In the genomic region with DNA sequence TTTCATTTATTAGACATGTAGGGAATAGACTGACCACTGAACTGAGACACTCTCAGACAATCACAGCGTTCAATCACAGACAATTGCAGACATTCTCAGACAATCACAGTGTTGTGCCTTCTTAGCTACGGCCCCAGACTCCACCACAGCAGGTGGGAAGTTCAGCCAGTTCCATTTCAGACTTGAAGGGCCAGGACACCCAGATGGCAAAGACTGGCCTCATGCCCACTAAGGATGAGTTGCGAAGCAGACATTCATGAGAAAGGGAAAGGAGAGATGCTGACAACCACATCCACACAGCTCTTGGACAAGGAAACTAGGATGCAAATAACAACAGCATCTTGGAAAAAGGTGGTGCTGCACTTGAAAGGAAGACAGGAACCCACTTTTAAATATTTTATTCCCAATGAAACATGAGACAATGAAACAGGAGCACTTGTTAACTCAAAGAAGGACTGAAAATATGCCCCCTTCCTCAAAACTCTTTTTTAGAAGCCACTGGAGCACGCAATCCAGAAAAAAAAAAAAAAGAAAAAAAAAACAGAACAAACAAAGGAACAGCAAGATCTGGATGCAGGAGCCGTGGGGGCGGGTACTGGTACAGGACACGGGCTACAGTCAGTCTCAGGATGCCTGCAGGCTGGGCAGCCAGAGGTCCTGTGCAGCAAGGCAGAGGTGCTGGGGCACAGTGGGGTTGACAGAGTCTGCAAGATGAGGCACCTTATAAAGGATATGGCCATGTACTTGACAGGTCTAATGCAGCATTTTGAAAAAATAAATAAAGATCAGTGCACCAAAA, we compare ENCODE assay signal across 32 cellular contexts. TPM values are rescaled to one million over a fixed set of nuclear protein-coding genes. Genes with fewer than 3 reads are reported as not detected.
DNase-seq lines count a peak whose midpoint lies in the region; ATAC-seq, FAIRE-seq and TF ChIP-seq lines count a peak whose summit lies in the region.
"Had no signal": no experiment of that assay in that cellular context is flagged by ENCODE, and none has a peak within 500 bp of the region (broad histone marks: within the 10 kb centered on the region; RNA-seq: fewer than 3 reads in every experiment).

No MANE protein-coding gene starts in this region.

- no peak for ATAC-seq in Right ventricle myocardium inferior
- no peak for ATAC-seq in HG02884 (IDR thresholded peaks at IDR 0.05; ENCODE audit: unreplicated experiment)
- ATAC-seq: esophagus mucosa; heart left ventricle; left ventricle myocardium superior; naive thymus-derived CD4-positive, alpha-beta T cell; stimulated activated memory B cell treated with anti-CD40 and anti-IgM and Interleukin-4, amounts not matched to agents 10 μg/mL and 1 μg/mL and 100 μg/mL, for 72 hours; T-cell; WTC11 had no signal

- intact Hi-C loops in Right ventricle myocardium inferior (cut with DNase I), result no loop called here
- intact Hi-C loops in ascending aorta (cut with DNase I), result no loop called here

- FAIRE-seq in urothelium cell line (lab: Jason Lieb, UNC), result peak; percentile 61
- FAIRE-seq: astrocyte, keratinocyte had no signal

- no peak overlapping the region for H3K27ac ChIP-seq in right atrium auricular region
- peak overlapping the region; percentile 92 for H3K27ac ChIP-seq in SK-N-MC
- no peak overlapping the region for H3K27ac ChIP-seq in ascending aorta
- H3K27ac ChIP-seq: GM23248, heart left ventricle, Peyer's patch, SJCRH30 had no signal

- H3K9me3 ChIP-seq in right atrium auricular region (no peaks in the 10 kb centered on the region), SK-N-MC (ENCODE audit: low read depth, low read length) (peaks cover under 1% of the 10 kb centered on the region; the same call in 1 of the 2 replicates), ascending aorta (no peaks in the 10 kb centered on the region)
- H3K9me3 ChIP-seq: heart left ventricle, Peyer's patch, SJCRH30 had no signal

- H3K4me1 ChIP-seq in right atrium auricular region (peaks cover 0 to 3% of the 10 kb centered on the region in 2 donors), ascending aorta (peaks cover 7 to 23% of the 10 kb centered on the region in 2 donors)
- H3K4me1 ChIP-seq: Peyer's patch, SJCRH30 had no signal

- H3K27me3 ChIP-seq in right atrium auricular region (no peaks in the 10 kb centered on the region), ascending aorta (no peaks in the 10 kb centered on the region)
- H3K27me3 ChIP-seq: heart left ventricle, Peyer's patch, SJCRH30 had no signal

- DNase-seq in Right ventricle myocardium inferior (ENCODE audit: missing footprints) (peak; percentile 69), right atrium auricular region (ENCODE audit: low spot score) (no peak), SK-N-MC (ENCODE audit: low read depth, low spot score) (no peak), left kidney (ENCODE audit: low read depth, low spot score) (peak; percentile 70), urothelium cell line (ENCODE audit: low spot score) (no peak), SHP77 treated with DMSO at 0.1 percent for 48 hours (lab: John Stamatoyannopoulos, UW) (no peak), ascending aorta (ENCODE audit: low spot score in 2 of 2) (no peak)
- DNase-seq: activated CD4-positive, alpha-beta T cell treated with anti-CD3 and anti-CD28 coated beads, Interleukin-2, amount 10 ng/mL, durations not matched to agents 24 days and 14 days; activated gamma-delta T cell; activated T-cell treated with anti-CD3 and anti-CD28 coated beads, Interleukin-2, amount 50 U/mL, for 1 hour; CD8-positive, alpha-beta memory T cell; DMS153; foreskin melanocyte; GM23248; heart left ventricle; HFFc6; left ventricle myocardium superior; naive thymus-derived CD4-positive, alpha-beta T cell; NCI-H1092; NCI-H1694 treated with DMSO at 0.1 percent for 48 hours; occipital lobe; Peyer's patch; T-cell had no signal

- no peak overlapping the region for H3K9ac ChIP-seq in SK-N-MC (ENCODE audit: insufficient read length)
- H3K9ac ChIP-seq: GM23248 had no signal

- H3K4me3 ChIP-seq in right atrium auricular region (no peak overlapping the region), SK-N-MC (no peak overlapping the region), ascending aorta (no peak overlapping the region)
- H3K4me3 ChIP-seq: GM23248, heart left ventricle, Peyer's patch, SJCRH30 had no signal

- H3K36me3 ChIP-seq in right atrium auricular region (no peaks in the 10 kb centered on the region), SK-N-MC (ENCODE audit: insufficient read depth, low read length) (no peaks in the 10 kb centered on the region), ascending aorta (no peaks in the 10 kb centered on the region)
- H3K36me3 ChIP-seq: heart left ventricle, Peyer's patch, SJCRH30 had no signal

- TF ChIP-seq CTCF in right atrium auricular region (IDR thresholded peaks at IDR 0.05) (no peak), ascending aorta (IDR thresholded peaks at IDR 0.05) (no peak)

RNA-seq across cellular contexts. Expression of a gene that starts 22.1 kb away (rescaled TPM):
- total RNA-seq in Right ventricle myocardium inferior (23.1 TPM), right atrium auricular region (10 to 100 TPM; 13.7 to 24.0 TPM), ascending aorta (36.1 TPM)
- total RNA-seq: activated CD4-positive, alpha-beta T cell treated with anti-CD3 and anti-CD28 coated beads, Interleukin-2, amount 10 ng/mL, durations not matched to agents 24 days and 14 days; activated CD8-positive, alpha-beta memory T cell treated with anti-CD3 and anti-CD28 coated beads for 36 hours; astrocyte; CD8-positive, alpha-beta memory T cell; GM23248; naive thymus-derived CD4-positive, alpha-beta T cell; pulmonary artery endothelial cell had no signal

Comparison
In these comparisons a context has a peak if more than half of its experiments do, and no peak if none do; other contexts are left out.
1. DNase-seq: peak in Right ventricle myocardium inferior (single experiment) and left kidney (single experiment); none in right atrium auricular region (single experiment), SK-N-MC (single experiment), urothelium cell line (single experiment), SHP77 treated with DMSO at 0.1 percent for 48 hours (single experiment) and ascending aorta (0 of 2).